ENCODE assay signal across 8 cellular contexts in genomic region chr3:25594007-25594502, GRCh38.
DNase-seq lines count a peak whose midpoint lies in the region; ATAC-seq and TF ChIP-seq lines count a peak whose summit lies in the region.

No MANE protein-coding gene starts in this region.

- ATAC-seq in GM21529 (IDR thresholded peaks at IDR 0.05; ENCODE audit: unreplicated experiment) = peak; percentile 48

- H3K27ac ChIP-seq in spleen = peak overlapping the region in 4 of 8 donors; percentile 1 to 35 (median 7)

- peak; percentile 61 to 87 (median 72) for TF ChIP-seq CTCF in spleen (IDR thresholded peaks at IDR 0.05 in 8 of 11, conservative IDR thresholded peaks at IDR 0.05 in 3 of 11)

- no peak for TF ChIP-seq POLR2A in spleen (IDR thresholded peaks at IDR 0.05)

- WGBS in spleen, 5 donors = 0 to 7% (median 2%) methylated on average over 1 of the region's 1 CpG

- peaks cover 0 to 33% (median 20%) of the 10 kb centered on the region in 6 donors for H3K36me3 ChIP-seq in spleen

- H3K4me3 ChIP-seq in spleen = no peak overlapping the region

- no peaks in the 10 kb centered on the region for H3K9me3 ChIP-seq in spleen

- H3K4me1 ChIP-seq in spleen = peaks cover 0 to 28% (median 12%) of the 10 kb centered on the region in 6 donors

- DNase-seq in NCI-H1105 treated with DMSO at 0.1 percent for 48 hours (lab: John Stamatoyannopoulos, UW) = peak; percentile 17
- DNase-seq in NCI-H1105 (lab: John Stamatoyannopoulos, UW) = no peak
- peak; percentile 53 for DNase-seq in MV-4-11 (lab: John Stamatoyannopoulos, UW)
- DNase-seq in amniotic epithelial cell (ENCODE audit: low read depth) = peak; percentile 78
- peak; percentile 19 for DNase-seq in hepatic stellate cell (ENCODE audit: low spot score)
- no peak for DNase-seq in spleen
- DNase-seq in activated CD4-positive, CD25-positive, alpha-beta regulatory T cell treated with anti-CD3 and anti-CD28 coated beads, Interleukin-2, amount 50 U/mL, for 72 hours = no peak

- H3K27me3 ChIP-seq in spleen (replicated peaks in 1 of 7) = no peaks in the 10 kb centered on the region

- intact Hi-C loops in spleen (cut with DNase I; ENCODE audit: low total_unique reads) = loop anchor here (5.0 to 10.0 kb wide), 2 partner anchors 629 to 822 kb away; no protein-coding TSS in a partner anchor

Comparison
In these comparisons a context has a peak if more than half of its experiments do, and no peak if none do; other contexts are left out.
1. DNase-seq: peak in NCI-H1105 treated with DMSO at 0.1 percent for 48 hours (single experiment), MV-4-11 (single experiment), amniotic epithelial cell (single experiment) and hepatic stellate cell (single experiment); none in NCI-H1105 (single experiment), spleen (single experiment) and activated CD4-positive, CD25-positive, alpha-beta regulatory T cell treated with anti-CD3 and anti-CD28 coated beads, Interleukin-2, amount 50 U/mL, for 72 hours (single experiment).